Comparison of ENCODE assay signal across 1 cellular context in genomic region chr1:206774096-206774495, GRCh38.
TF ChIP-seq lines count a peak whose summit lies in the region.

No MANE protein-coding gene starts in this region.

TF ChIP-seq in GM12878, 131 proteins besides CTCF, POLR2A, EP300 and RAD21:
- peak; percentile 82 to 87 for TF ChIP-seq IKZF2 (IDR thresholded peaks at IDR 0.05)
- no peak for TF ChIP-seq SMARCA5 (IDR thresholded peaks at IDR 0.05)
- TF ChIP-seq ZNF207 (IDR thresholded peaks at IDR 0.05; ENCODE audit: borderline replicate concordance): no peak
- TF ChIP-seq MYC (IDR thresholded peaks at IDR 0.05; ENCODE audit: insufficient read depth, insufficient read length, insufficient replicate concordance, low read length, severe bottlenecking): no peak
- TF ChIP-seq GATAD2B (conservative IDR thresholded peaks at IDR 0.05; ENCODE audit: low read depth): 0 out of 2 replicates have a peak, but pooled peaks have one; percentile 36
- TF ChIP-seq IRF4 (IDR thresholded peaks at IDR 0.05; ENCODE audit: low read depth, low read length): peak; percentile 54; the same call in 1 of the 2 replicates
- TF ChIP-seq SMAD5 (IDR thresholded peaks at IDR 0.05; ENCODE audit: low read depth): no peak
- TF ChIP-seq SMC3 (IDR thresholded peaks at IDR 0.05; ENCODE audit: borderline replicate concordance, low read length): no peak
- peak; percentile 84 for TF ChIP-seq NR2F1 (conservative IDR thresholded peaks at IDR 0.05)
- no peak for TF ChIP-seq NFXL1 (IDR thresholded peaks at IDR 0.05; ENCODE audit: borderline replicate concordance)
- TF ChIP-seq RELB (IDR thresholded peaks at IDR 0.05; ENCODE audit: low read depth): peak; percentile 51; the same call in 1 of the 2 replicates
- TF ChIP-seq, protein P1, sequence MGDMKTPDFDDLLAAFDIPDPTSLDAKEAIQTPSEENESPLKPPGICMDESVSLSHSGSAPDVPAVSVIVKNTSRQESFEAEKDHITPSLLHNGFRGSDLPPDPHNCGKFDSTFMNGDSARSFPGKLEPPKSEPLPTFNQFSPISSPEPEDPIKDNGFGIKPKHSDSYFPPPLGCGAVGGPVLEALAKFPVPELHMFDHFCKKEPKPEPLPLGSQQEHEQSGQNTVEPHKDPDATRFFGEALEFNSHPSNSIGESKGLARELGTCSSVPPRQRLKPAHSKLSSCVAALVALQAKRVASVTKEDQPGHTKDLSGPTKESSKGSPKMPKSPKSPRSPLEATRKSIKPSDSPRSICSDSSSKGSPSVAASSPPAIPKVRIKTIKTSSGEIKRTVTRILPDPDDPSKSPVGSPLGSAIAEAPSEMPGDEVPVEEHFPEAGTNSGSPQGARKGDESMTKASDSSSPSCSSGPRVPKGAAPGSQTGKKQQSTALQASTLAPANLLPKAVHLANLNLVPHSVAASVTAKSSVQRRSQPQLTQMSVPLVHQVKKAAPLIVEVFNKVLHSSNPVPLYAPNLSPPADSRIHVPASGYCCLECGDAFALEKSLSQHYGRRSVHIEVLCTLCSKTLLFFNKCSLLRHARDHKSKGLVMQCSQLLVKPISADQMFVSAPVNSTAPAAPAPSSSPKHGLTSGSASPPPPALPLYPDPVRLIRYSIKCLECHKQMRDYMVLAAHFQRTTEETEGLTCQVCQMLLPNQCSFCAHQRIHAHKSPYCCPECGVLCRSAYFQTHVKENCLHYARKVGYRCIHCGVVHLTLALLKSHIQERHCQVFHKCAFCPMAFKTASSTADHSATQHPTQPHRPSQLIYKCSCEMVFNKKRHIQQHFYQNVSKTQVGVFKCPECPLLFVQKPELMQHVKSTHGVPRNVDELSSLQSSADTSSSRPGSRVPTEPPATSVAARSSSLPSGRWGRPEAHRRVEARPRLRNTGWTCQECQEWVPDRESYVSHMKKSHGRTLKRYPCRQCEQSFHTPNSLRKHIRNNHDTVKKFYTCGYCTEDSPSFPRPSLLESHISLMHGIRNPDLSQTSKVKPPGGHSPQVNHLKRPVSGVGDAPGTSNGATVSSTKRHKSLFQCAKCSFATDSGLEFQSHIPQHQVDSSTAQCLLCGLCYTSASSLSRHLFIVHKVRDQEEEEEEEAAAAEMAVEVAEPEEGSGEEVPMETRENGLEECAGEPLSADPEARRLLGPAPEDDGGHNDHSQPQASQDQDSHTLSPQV (IDR thresholded peaks at IDR 0.05): no peak
- no peak for TF ChIP-seq TCF7 (IDR thresholded peaks at IDR 0.05; ENCODE audit: borderline replicate concordance)
- 0 out of 3 replicates have a peak, but pooled peaks of 1 of the 2 experiments have one; percentile 6 for TF ChIP-seq EGR1 (IDR thresholded peaks at IDR 0.05; ENCODE audit: borderline replicate concordance in 1 of 2, low read depth in 2 of 2, low read length in 2 of 2)
- peak; percentile 93 for TF ChIP-seq SPI1 (IDR thresholded peaks at IDR 0.05; ENCODE audit: borderline replicate concordance, insufficient read depth, low read depth, low read length)
- TF ChIP-seq IKZF1 (conservative IDR thresholded peaks at IDR 0.05): peak; percentile 89
- TF ChIP-seq DPF2 (IDR thresholded peaks at IDR 0.05): peak; percentile 64; the same call in 1 of the 2 replicates
- no peak for TF ChIP-seq CHD4 (IDR thresholded peaks at IDR 0.05)
- no peak for TF ChIP-seq SMAD1 (IDR thresholded peaks at IDR 0.05; ENCODE audit: low read depth, partially characterized antibody)
- TF ChIP-seq EED (IDR thresholded peaks at IDR 0.05; ENCODE audit: low read depth): peak; percentile 64; the same call in 1 of the 2 replicates
- no peak for TF ChIP-seq MTA2 (IDR thresholded peaks at IDR 0.05; ENCODE audit: low read depth)
